ENCODE assay signal across 1 cellular context in genomic region chr2:132439703-132440398, GRCh38.
TF ChIP-seq lines count a peak whose summit lies in the region.

No MANE protein-coding gene starts in this region.

TF ChIP-seq in HepG2, 621 proteins besides CTCF, POLR2A, EP300 and RAD21 (continued from another document and continues in another):
- no peak; the same call in 1 of the 2 replicates for TF ChIP-seq ARID4A (CRISPR knock-in tag; IDR thresholded peaks at IDR 0.05; ENCODE audit: borderline replicate concordance)
- TF ChIP-seq, protein P1, sequence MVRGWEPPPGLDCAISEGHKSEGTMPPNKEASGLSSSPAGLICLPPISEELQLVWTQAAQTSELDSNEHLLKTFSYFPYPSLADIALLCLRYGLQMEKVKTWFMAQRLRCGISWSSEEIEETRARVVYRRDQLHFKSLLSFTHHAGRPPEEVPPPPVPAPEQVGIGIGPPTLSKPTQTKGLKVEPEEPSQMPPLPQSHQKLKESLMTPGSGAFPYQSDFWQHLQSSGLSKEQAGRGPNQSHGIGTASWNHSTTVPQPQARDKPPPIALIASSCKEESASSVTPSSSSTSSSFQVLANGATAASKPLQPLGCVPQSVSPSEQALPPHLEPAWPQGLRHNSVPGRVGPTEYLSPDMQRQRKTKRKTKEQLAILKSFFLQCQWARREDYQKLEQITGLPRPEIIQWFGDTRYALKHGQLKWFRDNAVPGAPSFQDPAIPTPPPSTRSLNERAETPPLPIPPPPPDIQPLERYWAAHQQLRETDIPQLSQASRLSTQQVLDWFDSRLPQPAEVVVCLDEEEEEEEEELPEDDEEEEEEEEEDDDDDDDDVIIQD (CRISPR knock-in tag; IDR thresholded peaks at IDR 0.05; ENCODE audit: low read depth) = peak; percentile 64
- TF ChIP-seq RELA (CRISPR knock-in tag; IDR thresholded peaks at IDR 0.05) = no peak
- TF ChIP-seq ZNF883 (CRISPR knock-in tag; IDR thresholded peaks at IDR 0.05; ENCODE audit: not compliant biosample characterization) = no peak
- TF ChIP-seq DPF2 (CRISPR knock-in tag; IDR thresholded peaks at IDR 0.05; ENCODE audit: borderline replicate concordance, low read depth) = no peak
- no peak for TF ChIP-seq MAFF (IDR thresholded peaks at IDR 0.05; ENCODE audit: low read depth, low read length)
- TF ChIP-seq, protein P2, sequence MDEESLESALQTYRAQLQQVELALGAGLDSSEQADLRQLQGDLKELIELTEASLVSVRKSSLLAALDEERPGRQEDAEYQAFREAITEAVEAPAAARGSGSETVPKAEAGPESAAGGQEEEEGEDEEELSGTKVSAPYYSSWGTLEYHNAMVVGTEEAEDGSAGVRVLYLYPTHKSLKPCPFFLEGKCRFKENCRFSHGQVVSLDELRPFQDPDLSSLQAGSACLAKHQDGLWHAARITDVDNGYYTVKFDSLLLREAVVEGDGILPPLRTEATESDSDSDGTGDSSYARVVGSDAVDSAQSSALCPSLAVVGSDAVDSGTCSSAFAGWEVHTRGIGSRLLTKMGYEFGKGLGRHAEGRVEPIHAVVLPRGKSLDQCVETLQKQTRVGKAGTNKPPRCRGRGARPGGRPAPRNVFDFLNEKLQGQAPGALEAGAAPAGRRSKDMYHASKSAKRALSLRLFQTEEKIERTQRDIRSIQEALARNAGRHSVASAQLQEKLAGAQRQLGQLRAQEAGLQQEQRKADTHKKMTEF (CRISPR knock-in tag; IDR thresholded peaks at IDR 0.05) = peak; percentile 28; the same call in 1 of the 2 replicates
- TF ChIP-seq ZNF224 (CRISPR knock-in tag; IDR thresholded peaks at IDR 0.05) = no peak
- no peak for TF ChIP-seq SUZ12 (IDR thresholded peaks at IDR 0.05; ENCODE audit: low read depth, low read length)
- no peak for TF ChIP-seq ZNF382 (CRISPR knock-in tag; IDR thresholded peaks at IDR 0.05; ENCODE audit: borderline replicate concordance)
- TF ChIP-seq NFAT5 (CRISPR knock-in tag; IDR thresholded peaks at IDR 0.05) = no peak
- 0 out of 2 replicates have a peak, but pooled peaks have one; percentile 37 for TF ChIP-seq ZNF430 (CRISPR knock-in tag; IDR thresholded peaks at IDR 0.05)
- TF ChIP-seq ZNF800 (CRISPR knock-in tag; IDR thresholded peaks at IDR 0.05) = no peak
- TF ChIP-seq, protein P3, sequence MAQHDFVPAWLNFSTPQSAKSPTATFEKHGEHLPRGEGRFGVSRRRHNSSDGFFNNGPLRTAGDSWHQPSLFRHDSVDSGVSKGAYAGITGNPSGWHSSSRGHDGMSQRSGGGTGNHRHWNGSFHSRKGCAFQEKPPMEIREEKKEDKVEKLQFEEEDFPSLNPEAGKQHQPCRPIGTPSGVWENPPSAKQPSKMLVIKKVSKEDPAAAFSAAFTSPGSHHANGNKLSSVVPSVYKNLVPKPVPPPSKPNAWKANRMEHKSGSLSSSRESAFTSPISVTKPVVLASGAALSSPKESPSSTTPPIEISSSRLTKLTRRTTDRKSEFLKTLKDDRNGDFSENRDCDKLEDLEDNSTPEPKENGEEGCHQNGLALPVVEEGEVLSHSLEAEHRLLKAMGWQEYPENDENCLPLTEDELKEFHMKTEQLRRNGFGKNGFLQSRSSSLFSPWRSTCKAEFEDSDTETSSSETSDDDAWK (CRISPR knock-in tag; IDR thresholded peaks at IDR 0.05) = no peak
- TF ChIP-seq ZNF780A (CRISPR knock-in tag; IDR thresholded peaks at IDR 0.05) = no peak
- TF ChIP-seq NR2F2 (IDR thresholded peaks at IDR 0.05; ENCODE audit: borderline replicate concordance, low read depth) = no peak
- no peak for TF ChIP-seq KLF6 (CRISPR knock-in tag; IDR thresholded peaks at IDR 0.05)
- TF ChIP-seq HBP1 (CRISPR knock-in tag; IDR thresholded peaks at IDR 0.05; ENCODE audit: low read depth) = no peak
- TF ChIP-seq ZNF24 (IDR thresholded peaks at IDR 0.05) = no peak
- no peak for TF ChIP-seq LCORL (IDR thresholded peaks at IDR 0.05)
- TF ChIP-seq LCORL (CRISPR knock-in tag; IDR thresholded peaks at IDR 0.05) = peak; percentile 34; the same call in 1 of the 2 replicates
- TF ChIP-seq, protein P4, sequence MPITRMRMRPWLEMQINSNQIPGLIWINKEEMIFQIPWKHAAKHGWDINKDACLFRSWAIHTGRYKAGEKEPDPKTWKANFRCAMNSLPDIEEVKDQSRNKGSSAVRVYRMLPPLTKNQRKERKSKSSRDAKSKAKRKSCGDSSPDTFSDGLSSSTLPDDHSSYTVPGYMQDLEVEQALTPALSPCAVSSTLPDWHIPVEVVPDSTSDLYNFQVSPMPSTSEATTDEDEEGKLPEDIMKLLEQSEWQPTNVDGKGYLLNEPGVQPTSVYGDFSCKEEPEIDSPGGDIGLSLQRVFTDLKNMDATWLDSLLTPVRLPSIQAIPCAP (CRISPR knock-in tag; IDR thresholded peaks at IDR 0.05; ENCODE audit: low read depth) = no peak
- no peak for TF ChIP-seq SMAD1 (CRISPR knock-in tag; IDR thresholded peaks at IDR 0.05; ENCODE audit: borderline replicate concordance, low read depth)
- TF ChIP-seq, protein P5, sequence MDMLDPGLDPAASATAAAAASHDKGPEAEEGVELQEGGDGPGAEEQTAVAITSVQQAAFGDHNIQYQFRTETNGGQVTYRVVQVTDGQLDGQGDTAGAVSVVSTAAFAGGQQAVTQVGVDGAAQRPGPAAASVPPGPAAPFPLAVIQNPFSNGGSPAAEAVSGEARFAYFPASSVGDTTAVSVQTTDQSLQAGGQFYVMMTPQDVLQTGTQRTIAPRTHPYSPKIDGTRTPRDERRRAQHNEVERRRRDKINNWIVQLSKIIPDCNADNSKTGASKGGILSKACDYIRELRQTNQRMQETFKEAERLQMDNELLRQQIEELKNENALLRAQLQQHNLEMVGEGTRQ (IDR thresholded peaks at IDR 0.05; ENCODE audit: low read depth, low read length) = no peak
- TF ChIP-seq, protein P5 (CRISPR knock-in tag; IDR thresholded peaks at IDR 0.05; ENCODE audit: borderline replicate concordance) = no peak
- TF ChIP-seq NR2F1 (CRISPR knock-in tag; IDR thresholded peaks at IDR 0.05) = no peak
- no peak for TF ChIP-seq SATB2 (CRISPR knock-in tag; IDR thresholded peaks at IDR 0.05)
- no peak for TF ChIP-seq ZNF343 (CRISPR knock-in tag; IDR thresholded peaks at IDR 0.05)
- no peak for TF ChIP-seq ZNF354B (CRISPR knock-in tag; IDR thresholded peaks at IDR 0.05)
- TF ChIP-seq EHMT2 (IDR thresholded peaks at IDR 0.05; ENCODE audit: borderline replicate concordance, low read depth, low read length) = peak; percentile 67; the same call in 1 of the 2 replicates
- TF ChIP-seq ZNF17 (CRISPR knock-in tag; IDR thresholded peaks at IDR 0.05) = no peak
- TF ChIP-seq JDP2 (CRISPR knock-in tag; IDR thresholded peaks at IDR 0.05; ENCODE audit: borderline replicate concordance) = no peak
- TF ChIP-seq ZNF570 (CRISPR knock-in tag; IDR thresholded peaks at IDR 0.05; ENCODE audit: borderline replicate concordance) = no peak
- TF ChIP-seq ZNF552 (CRISPR knock-in tag; IDR thresholded peaks at IDR 0.05; ENCODE audit: borderline replicate concordance) = no peak
- no peak for TF ChIP-seq HOXA9 (CRISPR knock-in tag; IDR thresholded peaks at IDR 0.05; ENCODE audit: borderline replicate concordance)
- 0 out of 2 replicates have a peak, but pooled peaks have one; percentile 25 for TF ChIP-seq GABPB1 (CRISPR knock-in tag; IDR thresholded peaks at IDR 0.05)
- no peak for TF ChIP-seq ZNF530 (CRISPR knock-in tag; IDR thresholded peaks at IDR 0.05; ENCODE audit: low read depth)
- TF ChIP-seq, protein P6, sequence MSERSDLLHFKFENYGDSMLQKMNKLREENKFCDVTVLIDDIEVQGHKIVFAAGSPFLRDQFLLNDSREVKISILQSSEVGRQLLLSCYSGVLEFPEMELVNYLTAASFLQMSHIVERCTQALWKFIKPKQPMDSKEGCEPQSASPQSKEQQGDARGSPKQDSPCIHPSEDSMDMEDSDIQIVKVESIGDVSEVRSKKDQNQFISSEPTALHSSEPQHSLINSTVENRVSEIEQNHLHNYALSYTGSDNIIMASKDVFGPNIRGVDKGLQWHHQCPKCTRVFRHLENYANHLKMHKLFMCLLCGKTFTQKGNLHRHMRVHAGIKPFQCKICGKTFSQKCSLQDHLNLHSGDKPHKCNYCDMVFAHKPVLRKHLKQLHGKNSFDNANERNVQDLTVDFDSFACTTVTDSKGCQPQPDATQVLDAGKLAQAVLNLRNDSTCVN (CRISPR knock-in tag; IDR thresholded peaks at IDR 0.05; ENCODE audit: borderline replicate concordance) = no peak
- TF ChIP-seq PRMT3 (CRISPR knock-in tag; IDR thresholded peaks at IDR 0.05; ENCODE audit: borderline replicate concordance, low read depth) = 0 out of 2 replicates have a peak, but pooled peaks have one; percentile 18
